In genomic region chr2:219642465-219643083, GRCh38 we compare ENCODE assay signal across 1 cellular context.
TF ChIP-seq lines count a peak whose summit lies in the region.

No MANE protein-coding gene starts in this region.

TF ChIP-seq in HepG2, 621 proteins besides CTCF, POLR2A, EP300 and RAD21 (continued from another document and continues in another):
- TF ChIP-seq KIAA2018 (CRISPR knock-in tag; IDR thresholded peaks at IDR 0.05; ENCODE audit: borderline replicate concordance) (no peak), ZNF772 (CRISPR knock-in tag; IDR thresholded peaks at IDR 0.05) (peak; percentile 83), IRF9 (CRISPR knock-in tag; IDR thresholded peaks at IDR 0.05; ENCODE audit: borderline replicate concordance) (0 out of 2 replicates have a peak, but pooled peaks have one; percentile 48), ZNF225 (CRISPR knock-in tag; IDR thresholded peaks at IDR 0.05) (peak; percentile 34; the same call in 1 of the 2 replicates), SOX5 (CRISPR knock-in tag; IDR thresholded peaks at IDR 0.05; ENCODE audit: borderline replicate concordance) (peak; percentile 75), ZNF615 (CRISPR knock-in tag; IDR thresholded peaks at IDR 0.05; ENCODE audit: borderline replicate concordance) (no peak), ZNF280B (CRISPR knock-in tag; IDR thresholded peaks at IDR 0.05; ENCODE audit: borderline replicate concordance) (peak; percentile 89; the same call in 1 of the 2 replicates), ZNF768 (CRISPR knock-in tag; IDR thresholded peaks at IDR 0.05) (peak; percentile 78), ATF7-NPFF (CRISPR knock-in tag; IDR thresholded peaks at IDR 0.05; ENCODE audit: low read depth) (no peak), ZNF354B (CRISPR knock-in tag; IDR thresholded peaks at IDR 0.05) (0 out of 2 replicates have a peak, but pooled peaks have one; percentile 30), TOPORS (CRISPR knock-in tag; IDR thresholded peaks at IDR 0.05) (peak; percentile 85; the same call in 1 of the 2 replicates), YEATS4 (CRISPR knock-in tag; IDR thresholded peaks at IDR 0.05; ENCODE audit: borderline replicate concordance) (no peak; the same call in 1 of the 2 replicates), HES4 (CRISPR knock-in tag; IDR thresholded peaks at IDR 0.05; ENCODE audit: borderline replicate concordance) (no peak), MXD3 (CRISPR knock-in tag; IDR thresholded peaks at IDR 0.05) (peak; percentile 83; the same call in 1 of the 2 replicates), ZNF766 (CRISPR knock-in tag; IDR thresholded peaks at IDR 0.05; ENCODE audit: borderline replicate concordance) (peak; percentile 86; the same call in 1 of the 2 replicates), KLF15 (CRISPR knock-in tag; IDR thresholded peaks at IDR 0.05; ENCODE audit: borderline replicate concordance) (no peak), ZFP36 (IDR thresholded peaks at IDR 0.05; ENCODE audit: borderline replicate concordance, low read depth, low read length, partially characterized antibody) (peak; percentile 73), MLLT10 (CRISPR knock-in tag; IDR thresholded peaks at IDR 0.05) (no peak), IKZF4 (CRISPR knock-in tag; IDR thresholded peaks at IDR 0.05; ENCODE audit: borderline replicate concordance, low read depth, not compliant biosample characterization) (no peak), MEF2D (CRISPR knock-in tag; IDR thresholded peaks at IDR 0.05) (peak; percentile 69), ZNF512B (CRISPR knock-in tag; IDR thresholded peaks at IDR 0.05; ENCODE audit: borderline replicate concordance) (0 out of 2 replicates have a peak, but pooled peaks have one; percentile 75), ARID4A (CRISPR knock-in tag; IDR thresholded peaks at IDR 0.05; ENCODE audit: borderline replicate concordance) (peak; percentile 82; the same call in 1 of the 2 replicates), NR2C2 (CRISPR knock-in tag; IDR thresholded peaks at IDR 0.05; ENCODE audit: borderline replicate concordance) (no peak; the same call in 1 of the 2 replicates), ZNF674 (CRISPR knock-in tag; IDR thresholded peaks at IDR 0.05; ENCODE audit: low read depth) (no peak), ZBTB34 (CRISPR knock-in tag; IDR thresholded peaks at IDR 0.05) (no peak)
